In the genomic region with DNA sequence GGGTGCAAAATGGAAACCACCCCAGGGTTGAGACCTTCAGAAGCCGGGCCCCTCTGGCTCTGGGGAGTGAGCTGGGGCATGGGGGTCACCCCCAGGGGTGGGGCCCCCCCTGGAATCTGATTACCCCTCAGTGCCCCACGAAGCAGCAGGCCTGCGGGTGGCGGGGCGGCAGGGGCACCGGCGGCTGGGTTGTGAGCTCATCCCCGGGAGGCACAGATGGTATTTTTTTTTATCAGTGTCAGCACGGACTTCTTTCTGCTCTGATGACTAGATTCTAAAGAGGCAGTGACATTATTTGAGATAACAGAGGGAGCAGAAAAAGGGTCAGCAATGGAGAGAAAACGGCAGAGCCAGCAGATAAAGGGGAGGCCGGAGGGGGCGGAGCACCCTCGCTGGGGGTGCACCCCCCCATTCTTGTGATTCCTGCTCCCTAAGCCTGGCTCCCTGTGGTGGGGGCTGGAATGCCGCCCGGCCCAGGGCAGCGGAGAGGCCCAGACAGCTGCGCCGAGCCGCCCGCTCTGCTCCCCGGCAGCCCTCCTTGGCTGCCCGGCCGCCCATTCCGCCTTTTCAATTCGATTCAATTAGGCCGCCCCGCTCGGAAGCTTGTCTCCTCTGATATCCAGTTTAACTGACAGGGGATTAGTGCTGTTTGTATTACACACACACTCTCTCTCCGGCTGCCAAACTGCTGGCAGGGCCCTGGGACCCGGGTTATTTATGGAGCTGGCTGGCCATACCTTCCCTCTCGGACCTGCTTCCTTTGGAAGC, we compare ENCODE assay signal across 11 cellular contexts. TPM values are rescaled to one million over a fixed set of nuclear protein-coding genes. Genes with fewer than 3 reads are reported as not detected.
A peak's percentile ranks its signal among the peaks of the same experiment; 100 is the strongest.
DNase-seq lines count a peak whose midpoint lies in the region; ATAC-seq, FAIRE-seq and TF ChIP-seq lines count a peak whose summit lies in the region.
"Had no signal": no experiment of that assay in that cellular context is flagged by ENCODE, and none has a peak within 500 bp of the region (broad histone marks: within the 10 kb centered on the region; RNA-seq: fewer than 3 reads in every experiment).

No MANE protein-coding gene starts in this region.

- in situ Hi-C loops in mammary epithelial cell (cut with MboI; ENCODE audit: low sequenced_read_pairs in 2 of 2) = loop anchor here in 1 of 2 donors (5.0 kb wide), 1 partner anchor 166 kb away; no protein-coding TSS in a partner anchor

- H3K27me3 Mint-ChIP-seq in astrocyte (ENCODE audit: low read depth, unreplicated experiment) (peaks cover 29% of the 10 kb centered on the region), Calu3 (ENCODE audit: unreplicated experiment) (peaks cover 69% of the 10 kb centered on the region)

- no peak overlapping the region for H3K4me3 ChIP-seq in astrocyte (ENCODE audit: insufficient read depth, low read depth, low read length)
- H3K4me3 ChIP-seq in skeletal muscle satellite cell (ENCODE audit: low read length) = peak overlapping the region; percentile 15
- no peak overlapping the region for H3K4me3 ChIP-seq in mammary epithelial cell (replicated peaks in 1 of 3; ENCODE audit: insufficient read depth in 1 of 3, low read depth in 2 of 3, low read length in 3 of 3)
- H3K4me3 ChIP-seq: mucosa of descending colon had no signal

- no peak overlapping the region for H3K27ac Mint-ChIP-seq in astrocyte (ENCODE audit: unreplicated experiment)
- no peak overlapping the region for H3K27ac Mint-ChIP-seq in Calu3 (ENCODE audit: unreplicated experiment)
- H3K27ac Mint-ChIP-seq: activated naive CD4-positive, alpha-beta T cell treated with anti-CD3 and anti-CD28 coated beads, Interleukin-2, amount 50 U/mL, for 24 hours had no signal

- WGBS in mammary epithelial cell (ENCODE audit: low coverage, missing lambda C conversion rate) = 85% methylated on average over 15 of the region's 31 CpGs

- H3K36me3 Mint-ChIP-seq in astrocyte (ENCODE audit: low read depth, unreplicated experiment) = no peaks in the 10 kb centered on the region
- no peaks in the 10 kb centered on the region for H3K36me3 Mint-ChIP-seq in Calu3 (ENCODE audit: insufficient read depth, unreplicated experiment)
- H3K36me3 Mint-ChIP-seq: activated naive CD4-positive, alpha-beta T cell treated with anti-CD3 and anti-CD28 coated beads, Interleukin-2, amount 50 U/mL, for 24 hours had no signal

- no peaks in the 10 kb centered on the region for H3K36me3 ChIP-seq in astrocyte (ENCODE audit: insufficient read depth, low read length)
- no peaks in the 10 kb centered on the region for H3K36me3 ChIP-seq in skeletal muscle satellite cell (ENCODE audit: insufficient read depth, low read length)
- H3K36me3 ChIP-seq in mammary epithelial cell (ENCODE audit: insufficient read depth, low read length) = no peaks in the 10 kb centered on the region

- no peaks in the 10 kb centered on the region for H3K4me1 ChIP-seq in astrocyte (ENCODE audit: insufficient read depth, low read length)
- peaks cover 9% of the 10 kb centered on the region for H3K4me1 ChIP-seq in skeletal muscle satellite cell (ENCODE audit: control insufficient read depth, insufficient read depth, low read length)
- H3K4me1 ChIP-seq in mammary epithelial cell (ENCODE audit: insufficient read depth, low read length) = peaks cover 2% of the 10 kb centered on the region

- ATAC-seq in GM19467 (IDR thresholded peaks at IDR 0.05; ENCODE audit: unreplicated experiment) = no peak
- ATAC-seq: activated CD4-positive, CD25-positive, alpha-beta regulatory T cell treated with anti-CD3 and anti-CD28 coated beads, Interleukin-2, amount 50 U/mL, for 24 hours; mucosa of descending colon had no signal

- BruUV-seq in mammary epithelial cell (replicated peaks; lab: Mats Ljungman, UMichigan) (no TSS peak), Calu3 (replicated peaks; lab: Mats Ljungman, UMichigan) (no TSS peak)

- H3K9ac ChIP-seq in astrocyte (ENCODE audit: low read length) = no peak overlapping the region
- no peak overlapping the region for H3K9ac ChIP-seq in skeletal muscle satellite cell (ENCODE audit: low read depth, low read length)
- no peak overlapping the region for H3K9ac ChIP-seq in mammary epithelial cell (ENCODE audit: insufficient read depth, low read length)
- H3K9ac ChIP-seq: KMS-11 had no signal

- intact Hi-C loops in mammary epithelial cell (cut with micrococcal nuclease) (no loop called here), Calu3 (cut with micrococcal nuclease; ENCODE audit: unreplicated experiment) (no loop called here)

- H3K9me3 ChIP-seq in astrocyte (ENCODE audit: insufficient read depth, low read depth, low read length) (no peaks in the 10 kb centered on the region), skeletal muscle satellite cell (replicated peaks; ENCODE audit: low read length) (no peaks in the 10 kb centered on the region), mammary epithelial cell (replicated peaks; ENCODE audit: insufficient read depth, low read length) (no peaks in the 10 kb centered on the region)
- H3K9me3 ChIP-seq: mucosa of descending colon had no signal

- no peak overlapping the region for H3K4me3 Mint-ChIP-seq in astrocyte (ENCODE audit: unreplicated experiment)
- H3K4me3 Mint-ChIP-seq in Calu3 (ENCODE audit: low read depth, unreplicated experiment) = no peak overlapping the region
- H3K4me3 Mint-ChIP-seq: activated naive CD4-positive, alpha-beta T cell treated with anti-CD3 and anti-CD28 coated beads, Interleukin-2, amount 50 U/mL, for 24 hours had no signal

- TF ChIP-seq CTCF in astrocyte (IDR thresholded peaks at IDR 0.05; ENCODE audit: insufficient read depth, low read depth, low read length) (no peak), mammary epithelial cell (conservative IDR thresholded peaks at IDR 0.05 in 1 of 2, IDR thresholded peaks at IDR 0.05 in 1 of 2; ENCODE audit: extremely low read depth in 1 of 2, insufficient read depth in 1 of 2, low read depth in 1 of 2, low read length in 2 of 2) (no peak), Calu3 (IDR thresholded peaks at IDR 0.05; ENCODE audit: unreplicated experiment) (no peak)

- H3K4me2 ChIP-seq in astrocyte (ENCODE audit: low read length) (peak overlapping the region; percentile 64), skeletal muscle satellite cell (ENCODE audit: low read length) (peak overlapping the region; percentile 58), mammary epithelial cell (ENCODE audit: insufficient read depth, low read depth, low read length) (no peak overlapping the region)
- H3K4me2 ChIP-seq: KMS-11 had no signal

- no peaks in the 10 kb centered on the region for H4K20me1 ChIP-seq in astrocyte (ENCODE audit: insufficient read depth, low read length)
- H4K20me1 ChIP-seq in mammary epithelial cell (ENCODE audit: insufficient read depth, low read length) = no peaks in the 10 kb centered on the region

- H3K27me3 ChIP-seq in astrocyte (ENCODE audit: insufficient read depth, low read length) (peaks cover 20% of the 10 kb centered on the region), skeletal muscle satellite cell (ENCODE audit: control insufficient read depth, insufficient read depth, low read length) (peaks cover 54% of the 10 kb centered on the region), mammary epithelial cell (ENCODE audit: insufficient read depth, low read length) (no peaks in the 10 kb centered on the region)

- no peaks in the 10 kb centered on the region for H3K79me2 ChIP-seq in astrocyte (ENCODE audit: insufficient read depth, low read length)
- no peaks in the 10 kb centered on the region for H3K79me2 ChIP-seq in mammary epithelial cell (ENCODE audit: insufficient read depth, low read length)

- dilution Hi-C loops in mammary epithelial cell (cut with HindIII; ENCODE audit: low sequenced_read_pairs) = no loop called here

- CTCF ChIA-PET in mammary epithelial cell (lab: Charles Lee; ENCODE audit: low non-redundant PET) = no interaction called here
- CTCF ChIA-PET in Calu3 (lab: Charles Lee) = interaction anchor here (0.6 kb wide), 2 partner anchors 814 to 1266 kb away, joined by 3 read pairs; no protein-coding TSS in a partner anchor

- no peaks in the 10 kb centered on the region for H3K4me1 Mint-ChIP-seq in astrocyte (ENCODE audit: low read depth, unreplicated experiment)
- H3K4me1 Mint-ChIP-seq in Calu3 (ENCODE audit: low read depth, unreplicated experiment) = no peaks in the 10 kb centered on the region
- H3K4me1 Mint-ChIP-seq: activated naive CD4-positive, alpha-beta T cell treated with anti-CD3 and anti-CD28 coated beads, Interleukin-2, amount 50 U/mL, for 24 hours had no signal

- peaks cover 10% of the 10 kb centered on the region for H3K9me3 Mint-ChIP-seq in astrocyte (ENCODE audit: unreplicated experiment)
- no peaks in the 10 kb centered on the region for H3K9me3 Mint-ChIP-seq in Calu3 (ENCODE audit: low read depth, unreplicated experiment)
- H3K9me3 Mint-ChIP-seq: activated naive CD4-positive, alpha-beta T cell treated with anti-CD3 and anti-CD28 coated beads, Interleukin-2, amount 50 U/mL, for 24 hours had no signal

- H2AFZ ChIP-seq in astrocyte (ENCODE audit: low read depth, low read length) = peak overlapping the region; percentile 0
- no peak overlapping the region for H2AFZ ChIP-seq in mammary epithelial cell (ENCODE audit: low read depth, low read length)

- H3K27ac ChIP-seq in astrocyte (ENCODE audit: low read depth, low read length) (no peak overlapping the region), mammary epithelial cell (ENCODE audit: insufficient read depth, low read depth, low read length) (no peak overlapping the region)
- H3K27ac ChIP-seq: KMS-11 had no signal

- DNase-seq in NCI-H2081 (lab: John Stamatoyannopoulos, UW) (peak; percentile 78 to 86), astrocyte (ENCODE audit: low read depth) (no peak), iPS-NIHi11 (ENCODE audit: low spot score) (peak; percentile 75), mammary epithelial cell (no peak), Calu3 (no peak)
- DNase-seq: mucosa of descending colon had no signal

- no peak for FAIRE-seq in astrocyte (lab: Jason Lieb, UNC)

RNA-seq across cellular contexts. Expression of a gene that starts 32.9 kb away (rescaled TPM):
- total RNA-seq in astrocyte = 9.7 and 12.4 TPM in 2 replicates
- total RNA-seq in skeletal muscle satellite cell (2012; rRNA removed) = 10.5 and 19.5 TPM in 2 replicates
- 10 to 100 TPM; 26.8 to 51.5 TPM for total RNA-seq in mammary epithelial cell
- polyA plus RNA-seq in mammary epithelial cell = 43.1 TPM
- polyA minus RNA-seq in mammary epithelial cell = 42.0 TPM
- 41.6 and 46.7 TPM in 2 replicates for total RNA-seq in Calu3 (2022)

RNA-seq across cellular contexts. Expression of a gene that starts 33.1 kb away (rescaled TPM):
- total RNA-seq in astrocyte (15.2 and 17.8 TPM in 2 replicates), mammary epithelial cell (10 to 100 TPM; 27.5 to 67.8 TPM), Calu3 (2022) (70.2 and 82.8 TPM in 2 replicates)
- 20.8 and 27.9 TPM in 2 replicates for total RNA-seq in skeletal muscle satellite cell (2012; rRNA removed)
- 51.6 TPM for polyA plus RNA-seq in mammary epithelial cell
- 40.1 TPM for polyA minus RNA-seq in mammary epithelial cell

Comparison
In these comparisons a context has a peak if more than half of its experiments do, and no peak if none do; other contexts are left out.
1. DNase-seq: peak in NCI-H2081 (2 of 2) and iPS-NIHi11 (single experiment); none in astrocyte (single experiment), mammary epithelial cell (single experiment) and Calu3 (single experiment).